ENCODE assay signal across 9 cellular contexts in the genomic region with DNA sequence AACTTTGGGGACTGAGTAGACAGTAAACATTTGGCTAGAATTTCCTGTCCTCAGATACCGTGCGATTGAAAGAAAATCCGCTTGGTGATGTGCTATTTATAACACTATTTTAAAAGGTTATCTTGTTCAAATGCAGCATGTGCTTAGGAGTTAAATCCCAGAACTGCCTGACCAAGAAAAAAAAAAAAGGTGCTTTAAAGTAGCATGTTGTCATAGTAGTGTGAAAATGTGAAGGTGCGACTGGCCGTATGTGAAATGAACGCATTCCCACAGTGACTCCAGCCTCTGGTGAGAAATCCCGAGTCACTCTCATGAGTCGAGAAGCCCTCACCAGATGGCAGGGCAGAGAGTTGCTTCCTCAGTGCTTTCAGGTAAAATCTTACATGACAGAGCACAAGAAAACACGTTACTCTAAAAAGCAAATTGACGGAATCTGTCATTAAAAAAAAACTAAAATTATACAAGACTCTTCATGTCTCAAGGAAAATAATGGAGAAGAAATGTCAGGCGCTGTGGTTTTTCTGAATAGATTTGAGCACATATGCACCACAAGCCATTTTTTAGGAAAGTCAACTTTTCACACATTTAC. TPM values are rescaled to one million over a fixed set of nuclear protein-coding genes. Genes with fewer than 3 reads are reported as not detected.
DNase-seq lines count a peak whose midpoint lies in the region; ATAC-seq and TF ChIP-seq lines count a peak whose summit lies in the region.
"Had no signal": no experiment of that assay in that cellular context is flagged by ENCODE, and none has a peak within 500 bp of the region (broad histone marks: within the 10 kb centered on the region; RNA-seq: fewer than 3 reads in every experiment).

No MANE protein-coding gene starts in this region.

- WGBS in lower leg skin, 2 donors = 57 to 60% methylated on average over 11 of the region's 11 CpGs

- H3K36me3 Mint-ChIP-seq in CD4-positive, alpha-beta T cell (ENCODE audit: low read depth) = no peaks in the 10 kb centered on the region

- no peak for DNase-seq in CD4-positive, alpha-beta T cell
- no peak for DNase-seq in brain microvascular endothelial cell
- no peak for DNase-seq in NCI-H510A treated with DMSO at 0.1 percent for 48 hours (lab: John Stamatoyannopoulos, UW)
- no peak for DNase-seq in lower leg skin (ENCODE audit: low spot score in 2 of 2)
- no peak for DNase-seq in A172 (ENCODE audit: low spot score)

- H3K4me3 ChIP-seq in brain microvascular endothelial cell (ENCODE audit: low read depth, low read length) (no peak overlapping the region), mucosa of rectum (ENCODE audit: low read length in 2 of 2) (no peak overlapping the region), lower leg skin (ENCODE audit: low read depth, poor library complexity, severe bottlenecking) (no peak overlapping the region)

- no peaks in the 10 kb centered on the region for H3K9me3 ChIP-seq in CD4-positive, alpha-beta T cell (ENCODE audit: control insufficient read depth, low read length)
- H3K9me3 ChIP-seq in KOPT-K1 (ENCODE audit: insufficient read depth, low read length, poor library complexity, severe bottlenecking) = no peaks in the 10 kb centered on the region
- no peaks in the 10 kb centered on the region for H3K9me3 ChIP-seq in mucosa of rectum (ENCODE audit: control insufficient read depth in 2 of 2, low read length in 2 of 2)

- no peaks in the 10 kb centered on the region for H3K27me3 Mint-ChIP-seq in CD4-positive, alpha-beta T cell
- H3K27me3 Mint-ChIP-seq: stimulated activated naive CD8-positive, alpha-beta T cell treated with anti-CD3 and anti-CD28 coated beads, Interleukin-15, Interleukin-2, amounts not matched to agents 100 ng/mL and 50 ng/mL, for 24 hours had no signal

- no peak for ATAC-seq in CD4-positive, alpha-beta T cell (ENCODE audit: poor library complexity)
- no peak for ATAC-seq in GM21381 (IDR thresholded peaks at IDR 0.05; ENCODE audit: unreplicated experiment)

- H3K27ac ChIP-seq in CD4-positive, alpha-beta T cell (ENCODE audit: low read depth, low read length) = peak overlapping the region; percentile 98
- H3K27ac ChIP-seq in KOPT-K1 (ENCODE audit: low read depth, low read length, poor library complexity, severe bottlenecking) = peak overlapping the region; percentile 99
- peak overlapping the region; percentile 99 for H3K27ac ChIP-seq in brain microvascular endothelial cell
- peak overlapping the region; percentile 32 to 94 for H3K27ac ChIP-seq in mucosa of rectum (ENCODE audit: low read depth in 2 of 2, low read length in 2 of 2)

- no peak for TF ChIP-seq CTCF in CD4-positive, alpha-beta T cell (IDR thresholded peaks at IDR 0.05)
- TF ChIP-seq CTCF in brain microvascular endothelial cell (IDR thresholded peaks at IDR 0.05; ENCODE audit: low read depth, low read length, missing control alignments) (no peak), lower leg skin (IDR thresholded peaks at IDR 0.05) (no peak)

- no peak for TF ChIP-seq POLR2A in lower leg skin (IDR thresholded peaks at IDR 0.05)

- H3K27ac Mint-ChIP-seq in CD4-positive, alpha-beta T cell = no peak overlapping the region
- H3K27ac Mint-ChIP-seq: stimulated activated naive CD8-positive, alpha-beta T cell treated with anti-CD3 and anti-CD28 coated beads, Interleukin-15, Interleukin-2, amounts not matched to agents 100 ng/mL and 50 ng/mL, for 24 hours had no signal

- peaks cover 21% of the 10 kb centered on the region for H3K4me1 Mint-ChIP-seq in CD4-positive, alpha-beta T cell (ENCODE audit: low read depth)

- peak overlapping the region; percentile 49 for H3K4me3 Mint-ChIP-seq in CD4-positive, alpha-beta T cell
- H3K4me3 Mint-ChIP-seq: stimulated activated naive CD8-positive, alpha-beta T cell treated with anti-CD3 and anti-CD28 coated beads, Interleukin-15, Interleukin-2, amounts not matched to agents 100 ng/mL and 50 ng/mL, for 24 hours had no signal

- H3K36me3 ChIP-seq in KOPT-K1 (ENCODE audit: insufficient read depth, low read length) (no peaks in the 10 kb centered on the region), brain microvascular endothelial cell (replicated peaks) (no peaks in the 10 kb centered on the region), mucosa of rectum (ENCODE audit: control insufficient read depth in 2 of 2, insufficient read depth in 2 of 2, low read length in 2 of 2) (no peaks in the 10 kb centered on the region)

- intact Hi-C loops in CD4-positive, alpha-beta T cell (cut with DNase I, micrococcal nuclease) = loop anchor here in 1 of 2 experiments (10.0 kb wide), 1 partner anchor 171 kb away; no protein-coding TSS in a partner anchor
- intact Hi-C loops in lower leg skin (cut with DNase I; ENCODE audit: low total_unique reads) = no loop called here

- H3K9me3 Mint-ChIP-seq in CD4-positive, alpha-beta T cell = no peaks in the 10 kb centered on the region

- in situ Hi-C loops in brain microvascular endothelial cell (cut with HindIII; ENCODE audit: low pct_ligation_motif_present, low sequenced_read_pairs) = no loop called here

- peaks cover 33 to 34% of the 10 kb centered on the region in 2 donors for H3K4me1 ChIP-seq in mucosa of rectum (ENCODE audit: control insufficient read depth in 2 of 2, insufficient read depth in 2 of 2, low read length in 2 of 2)

- H3K9ac ChIP-seq in mucosa of rectum (ENCODE audit: low read depth in 1 of 2, low read length in 2 of 2) = no peak overlapping the region

- POLR2A ChIA-PET in CD4-positive, alpha-beta T cell (lab: Charles Lee) = interaction anchor here (0.6 to 6.1 kb wide), 2 partner anchors 20 to 146 kb away, joined by 3 to 112 read pairs; a partner anchor contains a TSS

- no peaks in the 10 kb centered on the region for H3K27me3 ChIP-seq in CD4-positive, alpha-beta T cell (ENCODE audit: control insufficient read depth, insufficient read depth, low read length)
- H3K27me3 ChIP-seq in brain microvascular endothelial cell (replicated peaks) (no peaks in the 10 kb centered on the region), mucosa of rectum (ENCODE audit: control insufficient read depth in 2 of 2, insufficient read depth in 2 of 2, low read length in 2 of 2) (no peaks in the 10 kb centered on the region)

- CTCF ChIA-PET in CD4-positive, alpha-beta T cell (lab: Charles Lee) = no interaction called here

RNA-seq across cellular contexts. Expression of a gene that starts 18.4 kb away (rescaled TPM):
- total RNA-seq in CD4-positive, alpha-beta T cell = 100 to 1,000 TPM; 851 to 874 TPM
- total RNA-seq in lower leg skin = 100 to 1,000 TPM; 127 to 533 (median 179) TPM
- total RNA-seq in A172 (2014; rRNA removed; shearing (Covaris generic)) = 20.3 and 20.4 TPM in 2 replicates
